Comparison of ENCODE assay signal across 1 cellular context in genomic region chr7:87151002-87151505, GRCh38.
TF ChIP-seq lines count a peak whose summit lies in the region.

No MANE protein-coding gene starts in this region.

TF ChIP-seq in K562, 482 proteins besides CTCF, POLR2A, EP300 and RAD21 (continued from another document):
- TF ChIP-seq, protein P1, sequence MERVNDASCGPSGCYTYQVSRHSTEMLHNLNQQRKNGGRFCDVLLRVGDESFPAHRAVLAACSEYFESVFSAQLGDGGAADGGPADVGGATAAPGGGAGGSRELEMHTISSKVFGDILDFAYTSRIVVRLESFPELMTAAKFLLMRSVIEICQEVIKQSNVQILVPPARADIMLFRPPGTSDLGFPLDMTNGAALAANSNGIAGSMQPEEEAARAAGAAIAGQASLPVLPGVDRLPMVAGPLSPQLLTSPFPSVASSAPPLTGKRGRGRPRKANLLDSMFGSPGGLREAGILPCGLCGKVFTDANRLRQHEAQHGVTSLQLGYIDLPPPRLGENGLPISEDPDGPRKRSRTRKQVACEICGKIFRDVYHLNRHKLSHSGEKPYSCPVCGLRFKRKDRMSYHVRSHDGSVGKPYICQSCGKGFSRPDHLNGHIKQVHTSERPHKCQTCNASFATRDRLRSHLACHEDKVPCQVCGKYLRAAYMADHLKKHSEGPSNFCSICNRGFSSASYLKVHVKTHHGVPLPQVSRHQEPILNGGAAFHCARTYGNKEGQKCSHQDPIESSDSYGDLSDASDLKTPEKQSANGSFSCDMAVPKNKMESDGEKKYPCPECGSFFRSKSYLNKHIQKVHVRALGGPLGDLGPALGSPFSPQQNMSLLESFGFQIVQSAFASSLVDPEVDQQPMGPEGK (CRISPR knock-in tag; IDR thresholded peaks at IDR 0.05; ENCODE audit: borderline replicate concordance), result no peak
- TF ChIP-seq NR4A1 (CRISPR knock-in tag; IDR thresholded peaks at IDR 0.05) (no peak), NR4A1 (tag; IDR thresholded peaks at IDR 0.05) (no peak), ZNF584 (CRISPR knock-in tag; IDR thresholded peaks at IDR 0.05; ENCODE audit: low read depth) (0 out of 2 replicates have a peak, but pooled peaks have one; percentile 24), GATAD2B (IDR thresholded peaks at IDR 0.05; ENCODE audit: borderline replicate concordance) (peak; percentile 29; the same call in 1 of the 2 replicates), SRSF7 (optimal IDR thresholded peaks at IDR 0.05; ENCODE audit: low read depth, low read length) (no peak), FOXA3 (CRISPR knock-in tag; conservative IDR thresholded peaks at IDR 0.05 in 1 of 2, IDR thresholded peaks at IDR 0.05 in 1 of 2) (peak in 1 of 2 experiments; percentile 55; a peak in 2 of 4 replicates), MAFK (IDR thresholded peaks at IDR 0.05; ENCODE audit: low read length) (peak; percentile 58), ZNF316 (IDR thresholded peaks at IDR 0.05) (peak; percentile 92), ILF3 (IDR thresholded peaks at IDR 0.05; ENCODE audit: borderline replicate concordance) (0 out of 2 replicates have a peak, but pooled peaks have one; percentile 41), ZNF76 (CRISPR knock-in tag; IDR thresholded peaks at IDR 0.05; ENCODE audit: borderline replicate concordance) (no peak), GTF3C2 (IDR thresholded peaks at IDR 0.05; ENCODE audit: borderline replicate concordance, extremely low read depth, insufficient read length) (no peak), XRCC3 (IDR thresholded peaks at IDR 0.05) (no peak), C11orf30 (IDR thresholded peaks at IDR 0.05; ENCODE audit: low read depth) (peak; percentile 76), NR2C1 (IDR thresholded peaks at IDR 0.05) (no peak), NR2C1 (tag; IDR thresholded peaks at IDR 0.05) (no peak), MAFG (tag; conservative IDR thresholded peaks at IDR 0.05) (0 out of 2 replicates have a peak, but pooled peaks have one; percentile 36)
- TF ChIP-seq, protein P2, sequence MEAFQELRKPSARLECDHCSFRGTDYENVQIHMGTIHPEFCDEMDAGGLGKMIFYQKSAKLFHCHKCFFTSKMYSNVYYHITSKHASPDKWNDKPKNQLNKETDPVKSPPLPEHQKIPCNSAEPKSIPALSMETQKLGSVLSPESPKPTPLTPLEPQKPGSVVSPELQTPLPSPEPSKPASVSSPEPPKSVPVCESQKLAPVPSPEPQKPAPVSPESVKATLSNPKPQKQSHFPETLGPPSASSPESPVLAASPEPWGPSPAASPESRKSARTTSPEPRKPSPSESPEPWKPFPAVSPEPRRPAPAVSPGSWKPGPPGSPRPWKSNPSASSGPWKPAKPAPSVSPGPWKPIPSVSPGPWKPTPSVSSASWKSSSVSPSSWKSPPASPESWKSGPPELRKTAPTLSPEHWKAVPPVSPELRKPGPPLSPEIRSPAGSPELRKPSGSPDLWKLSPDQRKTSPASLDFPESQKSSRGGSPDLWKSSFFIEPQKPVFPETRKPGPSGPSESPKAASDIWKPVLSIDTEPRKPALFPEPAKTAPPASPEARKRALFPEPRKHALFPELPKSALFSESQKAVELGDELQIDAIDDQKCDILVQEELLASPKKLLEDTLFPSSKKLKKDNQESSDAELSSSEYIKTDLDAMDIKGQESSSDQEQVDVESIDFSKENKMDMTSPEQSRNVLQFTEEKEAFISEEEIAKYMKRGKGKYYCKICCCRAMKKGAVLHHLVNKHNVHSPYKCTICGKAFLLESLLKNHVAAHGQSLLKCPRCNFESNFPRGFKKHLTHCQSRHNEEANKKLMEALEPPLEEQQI (IDR thresholded peaks at IDR 0.05), result 0 out of 2 replicates have a peak, but pooled peaks have one; percentile 14
- TF ChIP-seq, protein P3, sequence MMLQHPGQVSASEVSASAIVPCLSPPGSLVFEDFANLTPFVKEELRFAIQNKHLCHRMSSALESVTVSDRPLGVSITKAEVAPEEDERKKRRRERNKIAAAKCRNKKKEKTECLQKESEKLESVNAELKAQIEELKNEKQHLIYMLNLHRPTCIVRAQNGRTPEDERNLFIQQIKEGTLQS (IDR thresholded peaks at IDR 0.05), result no peak
- TF ChIP-seq, protein P3 (CRISPR knock-in tag; conservative IDR thresholded peaks at IDR 0.05), result no peak
